In genomic region chr17:10162034-10162433, GRCh38 we compare ENCODE assay signal across 16 cellular contexts. TPM values are rescaled to one million over a fixed set of nuclear protein-coding genes. Genes with fewer than 3 reads are reported as not detected.
DNase-seq lines count a peak whose midpoint lies in the region; ATAC-seq and TF ChIP-seq lines count a peak whose summit lies in the region.
"Had no signal": no experiment of that assay in that cellular context is flagged by ENCODE, and none has a peak within 500 bp of the region (broad histone marks: within the 10 kb centered on the region; RNA-seq: fewer than 3 reads in every experiment).

No MANE protein-coding gene starts in this region.

- peak overlapping the region; percentile 64 for H3K27ac Mint-ChIP-seq in endodermal cell
- H3K27ac Mint-ChIP-seq in activated CD8-positive, alpha-beta memory T cell treated with anti-CD3 and anti-CD28 coated beads, Interleukin-2, amount 10 ng/mL, durations not matched to agents 7 days and 5 days: no peak overlapping the region

- no peaks in the 10 kb centered on the region for H3K9me3 Mint-ChIP-seq in endodermal cell
- peaks cover 2% of the 10 kb centered on the region for H3K9me3 Mint-ChIP-seq in activated CD8-positive, alpha-beta memory T cell treated with anti-CD3 and anti-CD28 coated beads, Interleukin-2, amount 10 ng/mL, durations not matched to agents 7 days and 5 days (ENCODE audit: low read depth)
- H3K9me3 Mint-ChIP-seq: CD4-positive, CD25-positive, alpha-beta regulatory T cell had no signal

- H3K36me3 ChIP-seq in endodermal cell (ENCODE audit: control insufficient read depth, insufficient read depth, low read length) (no peaks in the 10 kb centered on the region), spleen (no peaks in the 10 kb centered on the region)
- H3K36me3 ChIP-seq: right lobe of liver, SJCRH30 had no signal

- no peak for TF ChIP-seq POLR2A in spleen (IDR thresholded peaks at IDR 0.05)

- 93 to 100% methylated on average over 1 to 6 of the region's 7 CpGs for WGBS in endodermal cell (ENCODE audit: insufficient coverage in 1 of 2, insufficient read length in 1 of 2), 2 experiments
- WGBS in spleen, 5 donors: 42 to 66% (median 58%) methylated on average over 6 to 7 of the region's 7 CpGs

- H3K4me1 ChIP-seq in endodermal cell (ENCODE audit: control insufficient read depth, insufficient read depth, low read length) (no peaks in the 10 kb centered on the region), spleen (peaks cover 9 to 74% (median 46%) of the 10 kb centered on the region in 6 donors)
- H3K4me1 ChIP-seq: right lobe of liver, SJCRH30 had no signal

- no peak overlapping the region for H3K9ac ChIP-seq in endodermal cell (ENCODE audit: extremely low read depth, low read length, poor library complexity, severe bottlenecking)

- H3K4me3 ChIP-seq in endodermal cell (ENCODE audit: low read length) (no peak overlapping the region), spleen (no peak overlapping the region)
- H3K4me3 ChIP-seq: right lobe of liver, SJCRH30 had no signal

- CTCF ChIA-PET in activated CD8-positive, alpha-beta memory T cell treated with anti-CD3 and anti-CD28 coated beads, Interleukin-2, amount 10 ng/mL, durations not matched to agents 7 days and 5 days (lab: Charles Lee): no interaction called here

- no peak overlapping the region for H3K4me3 Mint-ChIP-seq in endodermal cell
- no peak overlapping the region for H3K4me3 Mint-ChIP-seq in activated CD8-positive, alpha-beta memory T cell treated with anti-CD3 and anti-CD28 coated beads, Interleukin-2, amount 10 ng/mL, durations not matched to agents 7 days and 5 days
- H3K4me3 Mint-ChIP-seq: CD4-positive, CD25-positive, alpha-beta regulatory T cell had no signal

- H3K9me3 ChIP-seq in endodermal cell (ENCODE audit: control insufficient read depth, low read length): no peaks in the 10 kb centered on the region
- H3K9me3 ChIP-seq in spleen: no peaks in the 10 kb centered on the region
- H3K9me3 ChIP-seq: right lobe of liver, SJCRH30 had no signal

- intact Hi-C loops in spleen (cut with DNase I; ENCODE audit: low total_unique reads): no loop called here

- DNase-seq in endodermal cell (peak; percentile 68), spleen (no peak), cortex of kidney (lab: John Stamatoyannopoulos, UW) (no peak), amniotic stem cell (lab: John Stamatoyannopoulos, UW) (no peak)
- DNase-seq in activated CD8-positive, alpha-beta memory T cell treated with anti-CD3 and anti-CD28 coated beads, Interleukin-2, amount 10 ng/mL, durations not matched to agents 7 days and 5 days: no peak
- DNase-seq: activated naive CD4-positive, alpha-beta T cell treated with anti-CD3 and anti-CD28 coated beads, Interleukin-2, amount 50 U/mL, for 16 hours; CD4-positive, CD25-positive, alpha-beta regulatory T cell; central memory CD4-positive, alpha-beta T cell; glutamatergic neuron; NK-92 treated with Interleukin-12 subunit alpha and Interleukin-12 subunit beta, amount 100 ng/mL, for 24 hours; right lobe of liver; SJCRH30; stimulated activated naive CD4-positive, alpha-beta T cell treated with Interleukin-2 at 50 U/mL for 16 hours had no signal

- H3K27ac ChIP-seq in endodermal cell (ENCODE audit: low read depth, low read length) (no peak overlapping the region), spleen (peak overlapping the region in 6 of 8 donors; percentile 62 to 72 (median 70))
- H3K27ac ChIP-seq: HL-60, right lobe of liver, SJCRH30 had no signal

- no peak for TF ChIP-seq CTCF in endodermal cell (conservative IDR thresholded peaks at IDR 0.05)
- no peak for TF ChIP-seq CTCF in spleen (IDR thresholded peaks at IDR 0.05 in 8 of 11, conservative IDR thresholded peaks at IDR 0.05 in 3 of 11)

- no peaks in the 10 kb centered on the region for H3K27me3 Mint-ChIP-seq in endodermal cell (ENCODE audit: insufficient read depth)
- peaks cover 2% of the 10 kb centered on the region for H3K27me3 Mint-ChIP-seq in activated CD8-positive, alpha-beta memory T cell treated with anti-CD3 and anti-CD28 coated beads, Interleukin-2, amount 10 ng/mL, durations not matched to agents 7 days and 5 days

- peaks cover 13% of the 10 kb centered on the region for H3K4me1 Mint-ChIP-seq in endodermal cell
- H3K4me1 Mint-ChIP-seq in activated CD8-positive, alpha-beta memory T cell treated with anti-CD3 and anti-CD28 coated beads, Interleukin-2, amount 10 ng/mL, durations not matched to agents 7 days and 5 days: peaks cover 7% of the 10 kb centered on the region
- H3K4me1 Mint-ChIP-seq: CD4-positive, CD25-positive, alpha-beta regulatory T cell had no signal

- ATAC-seq in GM19023 (IDR thresholded peaks at IDR 0.05; ENCODE audit: unreplicated experiment) (peak; percentile 75), HG02885 (IDR thresholded peaks at IDR 0.05; ENCODE audit: poor library complexity, unreplicated experiment) (peak; percentile 68)
- no peak for ATAC-seq in activated CD8-positive, alpha-beta memory T cell treated with anti-CD3 and anti-CD28 coated beads, Interleukin-2, amount 10 ng/mL, durations not matched to agents 7 days and 5 days

- H3K27me3 ChIP-seq in endodermal cell (ENCODE audit: control insufficient read depth, insufficient read depth, low read length, poor library complexity, severe bottlenecking) (no peaks in the 10 kb centered on the region), spleen (replicated peaks in 1 of 7) (no peaks in the 10 kb centered on the region)
- H3K27me3 ChIP-seq: right lobe of liver, SJCRH30 had no signal

- H3K36me3 Mint-ChIP-seq in endodermal cell (ENCODE audit: low read depth): no peaks in the 10 kb centered on the region
- peaks cover 1% of the 10 kb centered on the region for H3K36me3 Mint-ChIP-seq in activated CD8-positive, alpha-beta memory T cell treated with anti-CD3 and anti-CD28 coated beads, Interleukin-2, amount 10 ng/mL, durations not matched to agents 7 days and 5 days
- H3K36me3 Mint-ChIP-seq: CD4-positive, CD25-positive, alpha-beta regulatory T cell had no signal

RNA-seq across cellular contexts. Expression of gene GAS7, which starts 36.4 kb away (rescaled TPM):
- 10 to 100 TPM in 1 of 2 donors, 1 to 10 TPM in 1; 8.6 to 14.7 TPM for total RNA-seq in endodermal cell
- polyA plus RNA-seq in endodermal cell (2013, experiment 1 of 2): 7.1 TPM
- polyA plus RNA-seq in endodermal cell (2013, experiment 2 of 2): 7.9 TPM
- 100 to 1,000 TPM in 3 of 7 donors, 10 to 100 TPM in 4; 47.4 to 127 (median 83.0) TPM for total RNA-seq in spleen
- 10 to 100 TPM in 1 of 3 donors, 1 to 10 TPM in 2; 4.1 to 16.8 (median 4.4) TPM for polyA plus RNA-seq in spleen
- total RNA-seq in activated CD8-positive, alpha-beta memory T cell treated with anti-CD3 and anti-CD28 coated beads, Interleukin-2, amount 10 ng/mL, durations not matched to agents 7 days and 5 days: 1 to 10 TPM in 1 of 2 experiments, under 1 TPM in 1; 0.53 to 2.1 TPM
